Comparison of ENCODE assay signal across 2 cellular contexts in genomic region chr21:34774750-34775149, GRCh38.
TF ChIP-seq lines count a peak whose summit lies in the region.

No MANE protein-coding gene starts in this region.

TF ChIP-seq in HCT116, 20 proteins besides CTCF, POLR2A, EP300 and RAD21 (continued from another document):
- TF ChIP-seq ELF1 (IDR thresholded peaks at IDR 0.05; ENCODE audit: borderline replicate concordance, low read depth) (no peak), CEBPB (IDR thresholded peaks at IDR 0.05; ENCODE audit: low read depth) (peak; percentile 57)

TF ChIP-seq in K562, 482 proteins besides CTCF, POLR2A, EP300 and RAD21:
- TF ChIP-seq FOXA3 (CRISPR knock-in tag; conservative IDR thresholded peaks at IDR 0.05 in 1 of 2, IDR thresholded peaks at IDR 0.05 in 1 of 2) (peak in 1 of 2 experiments; percentile 57; a peak in 2 of 4 replicates), CEBPB (tag; IDR thresholded peaks at IDR 0.05) (peak; percentile 97), CEBPG (CRISPR knock-in tag; IDR thresholded peaks at IDR 0.05) (peak; percentile 54), CEBPG (tag; conservative IDR thresholded peaks at IDR 0.05 in 1 of 2, IDR thresholded peaks at IDR 0.05 in 1 of 2) (peak; percentile 98 to 99), ZNF318 (IDR thresholded peaks at IDR 0.05; ENCODE audit: borderline replicate concordance in 1 of 2, low read depth in 1 of 2) (no peak), PML (IDR thresholded peaks at IDR 0.05; ENCODE audit: low read length) (no peak), ATF3 (IDR thresholded peaks at IDR 0.05) (0 out of 2 replicates have a peak, but pooled peaks have one; percentile 32), ATF3 (CRISPR knock-in tag; conservative IDR thresholded peaks at IDR 0.05) (no peak)
- TF ChIP-seq, protein P1, sequence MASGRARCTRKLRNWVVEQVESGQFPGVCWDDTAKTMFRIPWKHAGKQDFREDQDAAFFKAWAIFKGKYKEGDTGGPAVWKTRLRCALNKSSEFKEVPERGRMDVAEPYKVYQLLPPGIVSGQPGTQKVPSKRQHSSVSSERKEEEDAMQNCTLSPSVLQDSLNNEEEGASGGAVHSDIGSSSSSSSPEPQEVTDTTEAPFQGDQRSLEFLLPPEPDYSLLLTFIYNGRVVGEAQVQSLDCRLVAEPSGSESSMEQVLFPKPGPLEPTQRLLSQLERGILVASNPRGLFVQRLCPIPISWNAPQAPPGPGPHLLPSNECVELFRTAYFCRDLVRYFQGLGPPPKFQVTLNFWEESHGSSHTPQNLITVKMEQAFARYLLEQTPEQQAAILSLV (tag; IDR thresholded peaks at IDR 0.05), result peak; percentile 65; the same call in 1 of the 2 replicates
TF ChIP-seq in K562: peak in this region for 5.
